2 cellular contexts compared by ENCODE assay signal in the genomic region with DNA sequence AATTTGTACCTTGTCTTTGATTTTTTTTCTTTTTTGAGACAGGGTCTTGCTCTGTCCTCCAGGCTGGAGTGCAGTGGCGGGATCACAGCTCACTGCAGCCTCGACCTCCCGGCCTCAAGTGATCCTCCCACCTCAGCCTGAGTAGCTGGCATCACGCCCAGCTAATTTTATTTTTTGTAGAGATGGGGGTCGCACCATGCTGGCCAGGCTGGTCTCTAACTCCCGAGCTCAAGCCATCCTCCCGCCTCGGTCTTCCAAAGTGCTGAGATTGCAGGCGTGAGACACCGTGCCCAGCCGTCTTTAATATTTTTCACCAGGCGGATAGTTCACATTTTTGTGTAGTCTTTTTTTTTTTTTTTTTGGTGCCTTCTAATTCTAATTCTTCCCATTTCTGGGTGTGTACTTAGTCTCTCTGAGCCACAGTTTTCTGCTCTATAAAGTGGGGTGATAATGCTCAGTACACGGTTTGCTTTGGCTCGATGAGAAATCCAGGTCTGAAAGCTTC.
TF ChIP-seq lines count a peak whose summit lies in the region.

No MANE protein-coding gene starts in this region.

TF ChIP-seq in SK-N-SH, 30 proteins besides CTCF, POLR2A, EP300 and RAD21 (continued from another document):
- TF ChIP-seq MEF2A (IDR thresholded peaks at IDR 0.05; ENCODE audit: borderline replicate concordance, low read depth) (no peak), TEAD4 (IDR thresholded peaks at IDR 0.05; ENCODE audit: borderline replicate concordance, insufficient read depth) (no peak), YY1 (IDR thresholded peaks at IDR 0.05; ENCODE audit: low read depth) (no peak), POLR2AphosphoS5 (IDR thresholded peaks at IDR 0.05; ENCODE audit: low read depth, low read length) (no peak), GATA2 (CRISPR knock-in tag; IDR thresholded peaks at IDR 0.05) (no peak), TAF1 (IDR thresholded peaks at IDR 0.05; ENCODE audit: borderline replicate concordance, low read depth, low read length) (no peak), JUND (IDR thresholded peaks at IDR 0.05) (no peak), FOXJ3 (CRISPR knock-in tag; IDR thresholded peaks at IDR 0.05) (no peak), NRF1 (IDR thresholded peaks at IDR 0.05; ENCODE audit: low read depth, low read length) (no peak), RCOR1 (IDR thresholded peaks at IDR 0.05; ENCODE audit: low read length) (no peak), ELF1 (IDR thresholded peaks at IDR 0.05) (no peak), RFX5 (IDR thresholded peaks at IDR 0.05; ENCODE audit: low read length) (no peak)
- TF ChIP-seq, protein P1, sequence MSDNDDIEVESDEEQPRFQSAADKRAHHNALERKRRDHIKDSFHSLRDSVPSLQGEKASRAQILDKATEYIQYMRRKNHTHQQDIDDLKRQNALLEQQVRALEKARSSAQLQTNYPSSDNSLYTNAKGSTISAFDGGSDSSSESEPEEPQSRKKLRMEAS (IDR thresholded peaks at IDR 0.05; ENCODE audit: low read depth) = no peak
- TF ChIP-seq, protein P2, sequence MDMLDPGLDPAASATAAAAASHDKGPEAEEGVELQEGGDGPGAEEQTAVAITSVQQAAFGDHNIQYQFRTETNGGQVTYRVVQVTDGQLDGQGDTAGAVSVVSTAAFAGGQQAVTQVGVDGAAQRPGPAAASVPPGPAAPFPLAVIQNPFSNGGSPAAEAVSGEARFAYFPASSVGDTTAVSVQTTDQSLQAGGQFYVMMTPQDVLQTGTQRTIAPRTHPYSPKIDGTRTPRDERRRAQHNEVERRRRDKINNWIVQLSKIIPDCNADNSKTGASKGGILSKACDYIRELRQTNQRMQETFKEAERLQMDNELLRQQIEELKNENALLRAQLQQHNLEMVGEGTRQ (IDR thresholded peaks at IDR 0.05; ENCODE audit: borderline replicate concordance, low read depth, low read length) = no peak
- TF ChIP-seq, protein P3, sequence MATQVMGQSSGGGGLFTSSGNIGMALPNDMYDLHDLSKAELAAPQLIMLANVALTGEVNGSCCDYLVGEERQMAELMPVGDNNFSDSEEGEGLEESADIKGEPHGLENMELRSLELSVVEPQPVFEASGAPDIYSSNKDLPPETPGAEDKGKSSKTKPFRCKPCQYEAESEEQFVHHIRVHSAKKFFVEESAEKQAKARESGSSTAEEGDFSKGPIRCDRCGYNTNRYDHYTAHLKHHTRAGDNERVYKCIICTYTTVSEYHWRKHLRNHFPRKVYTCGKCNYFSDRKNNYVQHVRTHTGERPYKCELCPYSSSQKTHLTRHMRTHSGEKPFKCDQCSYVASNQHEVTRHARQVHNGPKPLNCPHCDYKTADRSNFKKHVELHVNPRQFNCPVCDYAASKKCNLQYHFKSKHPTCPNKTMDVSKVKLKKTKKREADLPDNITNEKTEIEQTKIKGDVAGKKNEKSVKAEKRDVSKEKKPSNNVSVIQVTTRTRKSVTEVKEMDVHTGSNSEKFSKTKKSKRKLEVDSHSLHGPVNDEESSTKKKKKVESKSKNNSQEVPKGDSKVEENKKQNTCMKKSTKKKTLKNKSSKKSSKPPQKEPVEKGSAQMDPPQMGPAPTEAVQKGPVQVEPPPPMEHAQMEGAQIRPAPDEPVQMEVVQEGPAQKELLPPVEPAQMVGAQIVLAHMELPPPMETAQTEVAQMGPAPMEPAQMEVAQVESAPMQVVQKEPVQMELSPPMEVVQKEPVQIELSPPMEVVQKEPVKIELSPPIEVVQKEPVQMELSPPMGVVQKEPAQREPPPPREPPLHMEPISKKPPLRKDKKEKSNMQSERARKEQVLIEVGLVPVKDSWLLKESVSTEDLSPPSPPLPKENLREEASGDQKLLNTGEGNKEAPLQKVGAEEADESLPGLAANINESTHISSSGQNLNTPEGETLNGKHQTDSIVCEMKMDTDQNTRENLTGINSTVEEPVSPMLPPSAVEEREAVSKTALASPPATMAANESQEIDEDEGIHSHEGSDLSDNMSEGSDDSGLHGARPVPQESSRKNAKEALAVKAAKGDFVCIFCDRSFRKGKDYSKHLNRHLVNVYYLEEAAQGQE (IDR thresholded peaks at IDR 0.05; ENCODE audit: low read depth, low read length) = no peak
TF ChIP-seq in SK-N-SH: peak in this region for 0.

TF ChIP-seq in SK-N-SH treated with all-trans-retinoic acid at 6 μM for 48 hours, 23 proteins besides CTCF, POLR2A, EP300 and RAD21 (continued from another document):
- TF ChIP-seq, protein P4, sequence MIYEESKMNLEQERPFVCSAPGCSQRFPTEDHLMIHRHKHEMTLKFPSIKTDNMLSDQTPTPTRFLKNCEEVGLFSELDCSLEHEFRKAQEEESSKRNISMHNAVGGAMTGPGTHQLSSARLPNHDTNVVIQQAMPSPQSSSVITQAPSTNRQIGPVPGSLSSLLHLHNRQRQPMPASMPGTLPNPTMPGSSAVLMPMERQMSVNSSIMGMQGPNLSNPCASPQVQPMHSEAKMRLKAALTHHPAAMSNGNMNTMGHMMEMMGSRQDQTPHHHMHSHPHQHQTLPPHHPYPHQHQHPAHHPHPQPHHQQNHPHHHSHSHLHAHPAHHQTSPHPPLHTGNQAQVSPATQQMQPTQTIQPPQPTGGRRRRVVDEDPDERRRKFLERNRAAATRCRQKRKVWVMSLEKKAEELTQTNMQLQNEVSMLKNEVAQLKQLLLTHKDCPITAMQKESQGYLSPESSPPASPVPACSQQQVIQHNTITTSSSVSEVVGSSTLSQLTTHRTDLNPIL (CRISPR knock-in tag; IDR thresholded peaks at IDR 0.05; ENCODE audit: low read depth) = no peak
- TF ChIP-seq, protein P5, sequence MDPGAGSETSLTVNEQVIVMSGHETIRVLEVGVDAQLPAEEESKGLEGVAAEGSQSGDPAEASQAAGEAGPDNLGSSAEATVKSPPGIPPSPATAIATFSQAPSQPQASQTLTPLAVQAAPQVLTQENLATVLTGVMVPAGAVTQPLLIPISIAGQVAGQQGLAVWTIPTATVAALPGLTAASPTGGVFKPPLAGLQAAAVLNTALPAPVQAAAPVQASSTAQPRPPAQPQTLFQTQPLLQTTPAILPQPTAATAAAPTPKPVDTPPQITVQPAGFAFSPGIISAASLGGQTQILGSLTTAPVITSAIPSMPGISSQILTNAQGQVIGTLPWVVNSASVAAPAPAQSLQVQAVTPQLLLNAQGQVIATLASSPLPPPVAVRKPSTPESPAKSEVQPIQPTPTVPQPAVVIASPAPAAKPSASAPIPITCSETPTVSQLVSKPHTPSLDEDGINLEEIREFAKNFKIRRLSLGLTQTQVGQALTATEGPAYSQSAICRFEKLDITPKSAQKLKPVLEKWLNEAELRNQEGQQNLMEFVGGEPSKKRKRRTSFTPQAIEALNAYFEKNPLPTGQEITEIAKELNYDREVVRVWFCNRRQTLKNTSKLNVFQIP (CRISPR knock-in tag; IDR thresholded peaks at IDR 0.05; ENCODE audit: borderline replicate concordance, low read depth) = no peak
- no peak for TF ChIP-seq ZNF8 (CRISPR knock-in tag; IDR thresholded peaks at IDR 0.05)
- TF ChIP-seq, protein P6, sequence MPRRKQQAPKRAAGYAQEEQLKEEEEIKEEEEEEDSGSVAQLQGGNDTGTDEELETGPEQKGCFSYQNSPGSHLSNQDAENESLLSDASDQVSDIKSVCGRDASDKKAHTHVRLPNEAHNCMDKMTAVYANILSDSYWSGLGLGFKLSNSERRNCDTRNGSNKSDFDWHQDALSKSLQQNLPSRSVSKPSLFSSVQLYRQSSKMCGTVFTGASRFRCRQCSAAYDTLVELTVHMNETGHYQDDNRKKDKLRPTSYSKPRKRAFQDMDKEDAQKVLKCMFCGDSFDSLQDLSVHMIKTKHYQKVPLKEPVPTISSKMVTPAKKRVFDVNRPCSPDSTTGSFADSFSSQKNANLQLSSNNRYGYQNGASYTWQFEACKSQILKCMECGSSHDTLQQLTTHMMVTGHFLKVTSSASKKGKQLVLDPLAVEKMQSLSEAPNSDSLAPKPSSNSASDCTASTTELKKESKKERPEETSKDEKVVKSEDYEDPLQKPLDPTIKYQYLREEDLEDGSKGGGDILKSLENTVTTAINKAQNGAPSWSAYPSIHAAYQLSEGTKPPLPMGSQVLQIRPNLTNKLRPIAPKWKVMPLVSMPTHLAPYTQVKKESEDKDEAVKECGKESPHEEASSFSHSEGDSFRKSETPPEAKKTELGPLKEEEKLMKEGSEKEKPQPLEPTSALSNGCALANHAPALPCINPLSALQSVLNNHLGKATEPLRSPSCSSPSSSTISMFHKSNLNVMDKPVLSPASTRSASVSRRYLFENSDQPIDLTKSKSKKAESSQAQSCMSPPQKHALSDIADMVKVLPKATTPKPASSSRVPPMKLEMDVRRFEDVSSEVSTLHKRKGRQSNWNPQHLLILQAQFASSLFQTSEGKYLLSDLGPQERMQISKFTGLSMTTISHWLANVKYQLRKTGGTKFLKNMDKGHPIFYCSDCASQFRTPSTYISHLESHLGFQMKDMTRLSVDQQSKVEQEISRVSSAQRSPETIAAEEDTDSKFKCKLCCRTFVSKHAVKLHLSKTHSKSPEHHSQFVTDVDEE (CRISPR knock-in tag; IDR thresholded peaks at IDR 0.05) = no peak
- no peak for TF ChIP-seq ZNF565 (CRISPR knock-in tag; conservative IDR thresholded peaks at IDR 0.05; ENCODE audit: low read depth)
- no peak for TF ChIP-seq GLIS3 (CRISPR knock-in tag; IDR thresholded peaks at IDR 0.05)
- TF ChIP-seq, protein P7, sequence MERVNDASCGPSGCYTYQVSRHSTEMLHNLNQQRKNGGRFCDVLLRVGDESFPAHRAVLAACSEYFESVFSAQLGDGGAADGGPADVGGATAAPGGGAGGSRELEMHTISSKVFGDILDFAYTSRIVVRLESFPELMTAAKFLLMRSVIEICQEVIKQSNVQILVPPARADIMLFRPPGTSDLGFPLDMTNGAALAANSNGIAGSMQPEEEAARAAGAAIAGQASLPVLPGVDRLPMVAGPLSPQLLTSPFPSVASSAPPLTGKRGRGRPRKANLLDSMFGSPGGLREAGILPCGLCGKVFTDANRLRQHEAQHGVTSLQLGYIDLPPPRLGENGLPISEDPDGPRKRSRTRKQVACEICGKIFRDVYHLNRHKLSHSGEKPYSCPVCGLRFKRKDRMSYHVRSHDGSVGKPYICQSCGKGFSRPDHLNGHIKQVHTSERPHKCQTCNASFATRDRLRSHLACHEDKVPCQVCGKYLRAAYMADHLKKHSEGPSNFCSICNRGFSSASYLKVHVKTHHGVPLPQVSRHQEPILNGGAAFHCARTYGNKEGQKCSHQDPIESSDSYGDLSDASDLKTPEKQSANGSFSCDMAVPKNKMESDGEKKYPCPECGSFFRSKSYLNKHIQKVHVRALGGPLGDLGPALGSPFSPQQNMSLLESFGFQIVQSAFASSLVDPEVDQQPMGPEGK (CRISPR knock-in tag; IDR thresholded peaks at IDR 0.05; ENCODE audit: borderline replicate concordance) = no peak
- TF ChIP-seq ESRRG (CRISPR knock-in tag; IDR thresholded peaks at IDR 0.05) = no peak
- TF ChIP-seq PPARA (CRISPR knock-in tag; IDR thresholded peaks at IDR 0.05; ENCODE audit: borderline replicate concordance) = no peak
- TF ChIP-seq RARB (CRISPR knock-in tag; IDR thresholded peaks at IDR 0.05) = no peak
- no peak for TF ChIP-seq ZNF70 (CRISPR knock-in tag; IDR thresholded peaks at IDR 0.05)
- no peak for TF ChIP-seq SNAI2 (CRISPR knock-in tag; IDR thresholded peaks at IDR 0.05)
- TF ChIP-seq ZFP30 (CRISPR knock-in tag; IDR thresholded peaks at IDR 0.05) = no peak
- TF ChIP-seq ARNTL (CRISPR knock-in tag; IDR thresholded peaks at IDR 0.05; ENCODE audit: borderline replicate concordance, low read depth) = no peak
- TF ChIP-seq ZC3H10 (CRISPR knock-in tag; IDR thresholded peaks at IDR 0.05) = no peak
- no peak for TF ChIP-seq TCF4 (CRISPR knock-in tag; IDR thresholded peaks at IDR 0.05; ENCODE audit: borderline replicate concordance)
